ENCODE assay signal across 8 cellular contexts in genomic region chr21:43719748-43720538, GRCh38. TPM values are rescaled to one million over a fixed set of nuclear protein-coding genes. Genes with fewer than 3 reads are reported as not detected.
DNase-seq lines count a peak whose midpoint lies in the region; ATAC-seq lines count a peak whose summit lies in the region.

No MANE protein-coding gene starts in this region.

- no peaks in the 10 kb centered on the region for H3K9me3 Mint-ChIP-seq in activated naive CD8-positive, alpha-beta T cell treated with anti-CD3 and anti-CD28 coated beads for 36 hours
- no peaks in the 10 kb centered on the region for H3K9me3 Mint-ChIP-seq in stimulated activated memory B cell treated with anti-CD40 and anti-IgM and Interleukin-4, amounts not matched to agents 10 μg/mL and 1 μg/mL and 100 μg/mL, for 72 hours

- peaks cover 15% of the 10 kb centered on the region for H3K27me3 Mint-ChIP-seq in activated naive CD8-positive, alpha-beta T cell treated with anti-CD3 and anti-CD28 coated beads for 36 hours
- H3K27me3 Mint-ChIP-seq in stimulated activated memory B cell treated with anti-CD40 and anti-IgM and Interleukin-4, amounts not matched to agents 10 μg/mL and 1 μg/mL and 100 μg/mL, for 72 hours, result peaks cover 9% of the 10 kb centered on the region

- H3K9ac ChIP-seq in ES-I3 (ENCODE audit: low read depth, low read length), result peak overlapping the region; percentile 95

- ATAC-seq in HG03064 (IDR thresholded peaks at IDR 0.05; ENCODE audit: low read depth, unreplicated experiment), result peak; percentile 2
- peak; percentile 1 for ATAC-seq in stimulated activated memory B cell treated with anti-CD40 and anti-IgM and Interleukin-4, amounts not matched to agents 10 μg/mL and 1 μg/mL and 100 μg/mL, for 72 hours

- in situ Hi-C loops in ACHN (cut with HindIII; ENCODE audit: low pct_ligation_motif_present, low pct_unique_long_range_greater_than_20kb, low sequenced_read_pairs), result no loop called here

- no peak for DNase-seq in activated naive CD8-positive, alpha-beta T cell treated with anti-CD3 and anti-CD28 coated beads for 36 hours
- DNase-seq in ACHN, result no peak
- no peak for DNase-seq in NCI-H510A (lab: John Stamatoyannopoulos, UW)
- no peak for DNase-seq in NCI-H1694 (lab: John Stamatoyannopoulos, UW)

- peaks cover 18% of the 10 kb centered on the region for H3K36me3 Mint-ChIP-seq in activated naive CD8-positive, alpha-beta T cell treated with anti-CD3 and anti-CD28 coated beads for 36 hours
- H3K36me3 Mint-ChIP-seq in stimulated activated memory B cell treated with anti-CD40 and anti-IgM and Interleukin-4, amounts not matched to agents 10 μg/mL and 1 μg/mL and 100 μg/mL, for 72 hours, result peaks cover 11% of the 10 kb centered on the region

- peak overlapping the region; percentile 86 for H3K4me3 ChIP-seq in iPS-11a (ENCODE audit: low read depth, low read length)

- H3K36me3 ChIP-seq in ES-I3 (ENCODE audit: insufficient read depth, low read length), result peaks cover 3% of the 10 kb centered on the region; the same call in 1 of the 2 replicates

- H3K4me1 Mint-ChIP-seq in activated naive CD8-positive, alpha-beta T cell treated with anti-CD3 and anti-CD28 coated beads for 36 hours, result peaks cover 31% of the 10 kb centered on the region
- H3K4me1 Mint-ChIP-seq in stimulated activated memory B cell treated with anti-CD40 and anti-IgM and Interleukin-4, amounts not matched to agents 10 μg/mL and 1 μg/mL and 100 μg/mL, for 72 hours, result peaks cover 84% of the 10 kb centered on the region

- H3K4me1 ChIP-seq in ES-I3 (ENCODE audit: insufficient read depth, low read length), result peaks cover 8% of the 10 kb centered on the region

- no peaks in the 10 kb centered on the region for H3K9me3 ChIP-seq in ES-I3 (ENCODE audit: control insufficient read depth, insufficient read depth, low read length)

- H3K27ac Mint-ChIP-seq in activated naive CD8-positive, alpha-beta T cell treated with anti-CD3 and anti-CD28 coated beads for 36 hours, result peak overlapping the region; percentile 65
- H3K27ac Mint-ChIP-seq in stimulated activated memory B cell treated with anti-CD40 and anti-IgM and Interleukin-4, amounts not matched to agents 10 μg/mL and 1 μg/mL and 100 μg/mL, for 72 hours, result peak overlapping the region; percentile 69

- H3K4me3 Mint-ChIP-seq in activated naive CD8-positive, alpha-beta T cell treated with anti-CD3 and anti-CD28 coated beads for 36 hours, result peak overlapping the region; percentile 84
- peak overlapping the region; percentile 85 for H3K4me3 Mint-ChIP-seq in stimulated activated memory B cell treated with anti-CD40 and anti-IgM and Interleukin-4, amounts not matched to agents 10 μg/mL and 1 μg/mL and 100 μg/mL, for 72 hours

RNA-seq across cellular contexts. Expression of gene PDXK, which starts 1.0 kb away (rescaled TPM):
- total RNA-seq in activated naive CD8-positive, alpha-beta T cell treated with anti-CD3 and anti-CD28 coated beads for 36 hours, result 100 to 1,000 TPM; 111 to 113 TPM

RNA-seq across cellular contexts. Expression of gene CSTB, which starts 56.2 kb away (rescaled TPM):
- total RNA-seq in activated naive CD8-positive, alpha-beta T cell treated with anti-CD3 and anti-CD28 coated beads for 36 hours, result 10 to 100 TPM; 33.6 to 35.1 TPM
